In the genomic region with DNA sequence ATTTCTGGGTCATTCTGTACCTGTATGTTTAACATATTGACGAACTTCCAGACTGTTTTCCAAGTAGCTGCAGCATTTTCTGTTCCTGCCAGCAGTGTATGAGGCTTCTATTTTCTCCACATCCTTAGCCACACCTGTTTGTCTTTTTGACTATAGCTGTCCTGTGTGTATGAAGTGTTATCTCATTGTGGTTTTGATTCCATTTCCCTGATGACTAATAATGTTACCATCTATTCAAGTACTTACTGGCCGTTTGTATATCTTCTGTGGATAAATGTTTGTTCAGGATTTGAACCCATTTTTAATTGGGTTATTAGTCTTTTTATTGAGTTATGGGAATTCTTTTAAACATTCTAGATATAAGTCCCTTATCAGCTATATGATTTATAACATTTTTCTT, we compare ENCODE assay signal across 13 cellular contexts.
A peak's percentile ranks its signal among the peaks of the same experiment; 100 is the strongest.
DNase-seq lines count a peak whose midpoint lies in the region; ATAC-seq and TF ChIP-seq lines count a peak whose summit lies in the region.
"Had no signal": no experiment of that assay in that cellular context is flagged by ENCODE, and none has a peak within 500 bp of the region (broad histone marks: within the 10 kb centered on the region; RNA-seq: fewer than 3 reads in every experiment).

No MANE protein-coding gene starts in this region.

- H4K20me1 ChIP-seq in OCI-LY7 (ENCODE audit: insufficient read depth, low read length) = no peaks in the 10 kb centered on the region
- H4K20me1 ChIP-seq: BLaER1 treated with 17β-estradiol and CSF1 and Interleukin-3, amounts not matched to agents 10 nM and 100 nM had no signal

- H3K4me3 ChIP-seq in epithelial cell of esophagus (ENCODE audit: low read length) (no peak overlapping the region), OCI-LY7 (ENCODE audit: low read depth, low read length, poor library complexity, severe bottlenecking) (no peak overlapping the region)
- H3K4me3 ChIP-seq: BLaER1 treated with 17β-estradiol and CSF1 and Interleukin-3, amounts not matched to agents 10 nM and 100 nM; smooth muscle cell had no signal

- no TSS peak for BruUV-seq in OCI-LY7 (replicated peaks; lab: Mats Ljungman, UMichigan)

- ATAC-seq in GM21447 (IDR thresholded peaks at IDR 0.05; ENCODE audit: unreplicated experiment) (peak; percentile 69), HG03135 (IDR thresholded peaks at IDR 0.05; ENCODE audit: unreplicated experiment) (no peak), HG02938 (IDR thresholded peaks at IDR 0.05; ENCODE audit: unreplicated experiment) (no peak)

- TF ChIP-seq CTCF in epithelial cell of esophagus (IDR thresholded peaks at IDR 0.05; ENCODE audit: insufficient read depth, low read depth, low read length, missing control alignments) (no peak), OCI-LY7 (conservative IDR thresholded peaks at IDR 0.05; ENCODE audit: low read length) (no peak)

- H3K36me3 ChIP-seq in OCI-LY7 (ENCODE audit: insufficient read depth, low read length) = no peaks in the 10 kb centered on the region

- H3K27ac ChIP-seq in OCI-LY7 (ENCODE audit: low read depth, low read length, poor library complexity, severe bottlenecking) = no peak overlapping the region
- H3K27ac ChIP-seq: BLaER1 treated with 17β-estradiol and CSF1 and Interleukin-3, amounts not matched to agents 10 nM and 100 nM had no signal

- POLR2A ChIA-PET in OCI-LY7 (lab: Charles Lee) = interaction anchor here (0.6 kb wide), 1 partner anchor 178 kb away, joined by 3 read pairs; no protein-coding TSS in a partner anchor

- DNase-seq in ACHN (peak; percentile 54), NCI-H2196 (lab: John Stamatoyannopoulos, UW; ENCODE audit: unreplicated experiment) (peak; percentile 46), epithelial cell of esophagus (ENCODE audit: low read depth) (peak; percentile 89), NCI-H1105 treated with DMSO at 0.1 percent for 48 hours (lab: John Stamatoyannopoulos, UW) (no peak), OCI-LY7 (ENCODE audit: low spot score) (no peak)
- DNase-seq: activated T-cell treated with anti-CD3 and anti-CD28 coated beads, Interleukin-2, amount 50 U/mL, for 24 hours; effector memory CD4-positive, alpha-beta T cell; NCI-H1092 treated with DMSO at 0.1 percent for 48 hours had no signal

- no peaks in the 10 kb centered on the region for H3K79me2 ChIP-seq in OCI-LY7 (ENCODE audit: insufficient read depth, low read depth, low read length)

- H3K9me3 ChIP-seq in OCI-LY7 (ENCODE audit: low read length) = no peaks in the 10 kb centered on the region
- H3K9me3 ChIP-seq: BLaER1 treated with 17β-estradiol and CSF1 and Interleukin-3, amounts not matched to agents 10 nM and 100 nM had no signal

- H3K4me2 ChIP-seq in OCI-LY7 (ENCODE audit: low read length) = no peak overlapping the region
- H3K4me2 ChIP-seq: smooth muscle cell had no signal

- H2AFZ ChIP-seq in OCI-LY7 (ENCODE audit: low read length) = no peak overlapping the region

- CTCF ChIA-PET in OCI-LY7 (lab: Charles Lee; ENCODE audit: unreplicated experiment) = no interaction called here

- no peaks in the 10 kb centered on the region for H3K9me2 ChIP-seq in OCI-LY7 (ENCODE audit: insufficient read depth, low read length)

- intact Hi-C loops in OCI-LY7 (cut with micrococcal nuclease; ENCODE audit: unreplicated experiment) = no loop called here

- H3K4me1 ChIP-seq in OCI-LY7 (ENCODE audit: insufficient read depth, low read length, poor library complexity, severe bottlenecking) = no peaks in the 10 kb centered on the region

- in situ Hi-C loops in ACHN (cut with HindIII; ENCODE audit: low pct_ligation_motif_present, low pct_unique_long_range_greater_than_20kb, low sequenced_read_pairs) = no loop called here

Comparison
In these comparisons a context has a peak if more than half of its experiments do, and no peak if none do; other contexts are left out.
1. DNase-seq: peak in ACHN (single experiment), NCI-H2196 (single experiment) and epithelial cell of esophagus (single experiment); none in NCI-H1105 treated with DMSO at 0.1 percent for 48 hours (single experiment) and OCI-LY7 (single experiment).